23 cellular contexts compared by ENCODE assay signal in genomic region chr20:43544501-43544900, GRCh38. TPM values are rescaled to one million over a fixed set of nuclear protein-coding genes. Genes with fewer than 3 reads are reported as not detected.
"Had no signal": no experiment of that assay in that cellular context is flagged by ENCODE, and none has a peak within 500 bp of the region (broad histone marks: within the 10 kb centered on the region; RNA-seq: fewer than 3 reads in every experiment).

No MANE protein-coding gene starts in this region.

- DNase-seq: caudate nucleus; cerebellar nuclear complex; effector memory CD4-positive, alpha-beta T cell; erythroblast; esophagus squamous epithelium; foreskin melanocyte; glutamatergic neuron; heart right ventricle; hippocampal formation; left cardiac atrium; left lung; mesenchymal stem cell; midbrain; naive thymus-derived CD4-positive, alpha-beta T cell; sigmoid colon; stimulated activated CD4-positive, alpha-beta T cell treated with anti-CD3 and anti-CD28 coated beads, Interleukin-4, amount 100 ng/mL, for 4 hours; stimulated activated naive CD4-positive, alpha-beta T cell; stimulated activated naive CD8-positive, alpha-beta T cell treated with anti-CD3 and anti-CD28 coated beads, Interleukin-15, amount 100 ng/mL, for 72 hours; transverse colon had no signal

- H3K27me3 ChIP-seq: esophagus squamous epithelium, heart right ventricle, left lung, neural progenitor cell, sigmoid colon, suprapubic skin, transverse colon had no signal

- ATAC-seq: heart right ventricle; left cardiac atrium; left lung; naive thymus-derived CD4-positive, alpha-beta T cell; stimulated activated naive CD8-positive, alpha-beta T cell treated with anti-CD3 and anti-CD28 coated beads, Interleukin-15, amount 100 ng/mL, for 72 hours had no signal

- H3K9me3 ChIP-seq: esophagus squamous epithelium, suprapubic skin, transverse colon had no signal

- H3K27ac ChIP-seq: esophagus squamous epithelium, heart right ventricle, left lung, neural progenitor cell, parathyroid adenoma, sigmoid colon, suprapubic skin, transverse colon had no signal

- H3K4me3 ChIP-seq: esophagus squamous epithelium, heart right ventricle, left lung, neural progenitor cell, sigmoid colon, suprapubic skin, transverse colon had no signal

- H3K4me1 ChIP-seq: esophagus squamous epithelium, heart right ventricle, left lung, neural progenitor cell, parathyroid adenoma, sigmoid colon, suprapubic skin had no signal

- H3K36me3 ChIP-seq: neural progenitor cell, transverse colon had no signal

RNA-seq across cellular contexts. Expression of gene SGK2, which starts 14.3 kb away (rescaled TPM):
- total RNA-seq: lung microvascular endothelial cell had no signal
